In genomic region chr16:19555938-19556778, GRCh38 we compare ENCODE assay signal across 8 cellular contexts.
DNase-seq lines count a peak whose midpoint lies in the region; ATAC-seq and TF ChIP-seq lines count a peak whose summit lies in the region.

No MANE protein-coding gene starts in this region.

- DNase-seq in NCI-H748 (lab: John Stamatoyannopoulos, UW; ENCODE audit: unreplicated experiment) (peak; percentile 32), NCI-H748 treated with DMSO at 0.1 percent for 48 hours (lab: John Stamatoyannopoulos, UW) (no peak), NCI-H2171 (lab: John Stamatoyannopoulos, UW) (peak; percentile 1)
- peak; percentile 26 for DNase-seq in activated naive CD8-positive, alpha-beta T cell treated with anti-CD3 and anti-CD28 coated beads, Interleukin-2, amount 50 U/mL, for 24 hours
- peak; percentile 8 to 19 (median 15) for DNase-seq in stimulated activated CD4-positive, alpha-beta T cell treated with anti-CD3 and anti-CD28 coated beads, Interleukin-12 subunit alpha, Interleukin-12 subunit beta, amount 100 ng/mL, for 48 hours (ENCODE audit: low read depth in 2 of 3, low spot score in 1 of 3)

- peaks cover 26% of the 10 kb centered on the region for H3K4me1 Mint-ChIP-seq in activated naive CD8-positive, alpha-beta T cell treated with anti-CD3 and anti-CD28 coated beads, Interleukin-2, amount 50 U/mL, for 24 hours

- H3K27me3 Mint-ChIP-seq in activated naive CD8-positive, alpha-beta T cell treated with anti-CD3 and anti-CD28 coated beads, Interleukin-2, amount 50 U/mL, for 24 hours: no peaks in the 10 kb centered on the region

- peak overlapping the region; percentile 87 for H3K27ac Mint-ChIP-seq in activated naive CD8-positive, alpha-beta T cell treated with anti-CD3 and anti-CD28 coated beads, Interleukin-2, amount 50 U/mL, for 24 hours

- H3K9me3 Mint-ChIP-seq in activated naive CD8-positive, alpha-beta T cell treated with anti-CD3 and anti-CD28 coated beads, Interleukin-2, amount 50 U/mL, for 24 hours: no peaks in the 10 kb centered on the region

- ATAC-seq in activated naive CD8-positive, alpha-beta T cell treated with anti-CD3 and anti-CD28 coated beads, Interleukin-2, amount 50 U/mL, for 24 hours: peak; percentile 9
- ATAC-seq in GM18505 (IDR thresholded peaks at IDR 0.05; ENCODE audit: unreplicated experiment) (no peak), GM19035 (IDR thresholded peaks at IDR 0.05; ENCODE audit: unreplicated experiment) (no peak)

- no peak for TF ChIP-seq POLR2A in GM18505 (IDR thresholded peaks at IDR 0.05; ENCODE audit: borderline replicate concordance, extremely low read depth, insufficient read depth, insufficient read length)

- peak overlapping the region; percentile 88 for H3K4me3 ChIP-seq in iPS-11a (ENCODE audit: low read depth, low read length)

- peak overlapping the region; percentile 84 for H3K4me3 Mint-ChIP-seq in activated naive CD8-positive, alpha-beta T cell treated with anti-CD3 and anti-CD28 coated beads, Interleukin-2, amount 50 U/mL, for 24 hours

- H3K36me3 Mint-ChIP-seq in activated naive CD8-positive, alpha-beta T cell treated with anti-CD3 and anti-CD28 coated beads, Interleukin-2, amount 50 U/mL, for 24 hours (ENCODE audit: low read depth): peaks cover 7% of the 10 kb centered on the region
